27 cellular contexts compared by ENCODE assay signal in genomic region chr3:164233951-164234350, GRCh38.
"Had no signal": no experiment of that assay in that cellular context is flagged by ENCODE, and none has a peak within 500 bp of the region (broad histone marks: within the 10 kb centered on the region; RNA-seq: fewer than 3 reads in every experiment).

No MANE protein-coding gene starts in this region.

- H2AFZ ChIP-seq: parathyroid adenoma had no signal

- H3K27ac ChIP-seq: cardiac muscle cell, colonic mucosa, epithelial cell of prostate, gastroesophageal sphincter, parathyroid adenoma, thoracic aorta, uterus had no signal

- H3K4me1 ChIP-seq: colonic mucosa, gastroesophageal sphincter, parathyroid adenoma, uterus had no signal

- ATAC-seq: activated CD4-positive, alpha-beta T cell treated with anti-CD3 and anti-CD28 coated beads for 36 hours; activated naive CD4-positive, alpha-beta T cell treated with anti-CD3 and anti-CD28 coated beads, Interleukin-2, amount 50 U/mL, for 72 hours; activated T-cell treated with anti-CD3 and anti-CD28 coated beads, Interleukin-2, amount 50 U/mL, for 72 hours; gastroesophageal sphincter; left ventricle myocardium superior; right cardiac atrium; stimulated activated naive CD8-positive, alpha-beta T cell treated with anti-CD3 and anti-CD28 coated beads, Interleukin-15, Interleukin-2, amounts not matched to agents 100 U/mL and 50 U/mL, for 24 hours had no signal

- H3K36me3 ChIP-seq: cardiac muscle cell, colonic mucosa, gastroesophageal sphincter, thoracic aorta, uterus had no signal

- DNase-seq: activated CD4-positive, alpha-beta T cell treated with anti-CD3 and anti-CD28 coated beads for 36 hours; activated CD4-positive, alpha-beta T cell treated with anti-CD3 and anti-CD28 coated beads, Interleukin-2, amount 50 U/mL, for 4 hours; activated CD4-positive, CD25-positive, alpha-beta regulatory T cell; activated naive CD4-positive, alpha-beta T cell; activated T-cell treated with anti-CD3 and anti-CD28 coated beads for 4 hours; activated T-cell treated with anti-CD3 and anti-CD28 coated beads, Interleukin-2, amount 50 U/mL, for 72 hours; aorta; cerebellar nuclear complex; colonic mucosa; effector CD8-positive, alpha-beta T cell; head of caudate nucleus; hypothalamus; immature natural killer cell; left ventricle myocardium superior; nephron progenitor cell; occipital lobe; right cardiac atrium; stimulated activated CD4-positive, alpha-beta T cell treated with anti-CD3 and anti-CD28 coated beads, Interleukin-12 subunit alpha, Interleukin-12 subunit beta, amount 100 ng/mL, for 4 hours; stimulated activated CD4-positive, alpha-beta T cell treated with anti-CD3 and anti-CD28 coated beads, Interleukin-4, amount 100 ng/mL, for 1 hour; stimulated activated naive CD8-positive, alpha-beta T cell treated with anti-CD3 and anti-CD28 coated beads, Interleukin-15, Interleukin-2, amounts not matched to agents 100 U/mL and 50 U/mL, for 24 hours; uterus had no signal

- H3K4me3 ChIP-seq: cardiac muscle cell, colonic mucosa, gastroesophageal sphincter, thoracic aorta, uterus had no signal

- H3K9ac ChIP-seq: parathyroid adenoma had no signal

- H3K27me3 ChIP-seq: cardiac muscle cell, colonic mucosa, gastroesophageal sphincter, uterus had no signal

- H3K9me3 ChIP-seq: colonic mucosa, gastroesophageal sphincter, thoracic aorta, uterus had no signal
